33 cellular contexts compared by ENCODE assay signal in genomic region chr13:107625648-107626047, GRCh38.
"Had no signal": no experiment of that assay in that cellular context is flagged by ENCODE, and none has a peak within 500 bp of the region (broad histone marks: within the 10 kb centered on the region; RNA-seq: fewer than 3 reads in every experiment).

No MANE protein-coding gene starts in this region.

- H3K27ac ChIP-seq: KMS-11 had no signal

- H3K27me3 ChIP-seq: MG63 had no signal

- H3K9me3 ChIP-seq: MG63 had no signal

- H3K4me2 ChIP-seq: KMS-11 had no signal

- DNase-seq: Karpas-422, Kasumi-1, MG63, MM.1S, MV-4-11, NCI-H1048, NCI-H1092, NCI-H1092 treated with DMSO at 0.1 percent for 48 hours, NCI-H1105, NCI-H1105 treated with DMSO at 0.1 percent for 48 hours, NCI-H1417 treated with DMSO at 0.1 percent for 48 hours, NCI-H1436, NCI-H1436 treated with DMSO at 0.1 percent for 48 hours, NCI-H146, NCI-H1694, NCI-H1694 treated with DMSO at 0.1 percent for 48 hours, NCI-H187, NCI-H187 treated with DMSO at 0.1 percent for 48 hours, NCI-H1930, NCI-H2029, NCI-H2029 treated with DMSO at 0.1 percent for 48 hours, NCI-H2081, NCI-H2081 treated with DMSO at 0.1 percent for 48 hours, NCI-H2107, NCI-H2171, NCI-H2171 treated with DMSO at 0.1 percent for 48 hours, NCI-H2227 treated with DMSO at 0.1 percent for 48 hours, NCI-H226, NCI-H345, NCI-H446, NCI-H446 treated with DMSO at 0.1 percent for 48 hours, NCI-H510A had no signal

- H3K36me3 ChIP-seq: MG63 had no signal

- H3K9ac ChIP-seq: KMS-11 had no signal

- H3K4me3 ChIP-seq: MG63 had no signal
